17 cellular contexts compared by ENCODE assay signal in the genomic region with DNA sequence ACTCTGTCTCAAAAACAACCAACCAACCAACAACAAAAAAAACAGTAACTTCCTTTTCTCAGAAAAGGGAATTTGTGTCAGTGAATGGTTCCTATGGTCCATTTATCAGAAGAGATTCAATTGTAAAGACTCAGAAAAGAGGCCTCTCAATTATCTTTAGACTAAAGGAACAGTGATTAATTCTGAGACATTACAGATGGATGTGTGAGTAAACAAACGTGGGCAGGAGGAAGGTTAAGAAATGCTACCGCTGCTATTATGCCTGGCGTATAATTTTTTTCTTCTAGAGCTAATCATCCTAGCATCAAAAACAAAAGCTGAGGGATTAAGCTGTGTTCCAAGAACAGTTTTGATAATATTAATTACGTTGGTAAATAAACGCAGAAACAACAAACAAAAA. TPM values are rescaled to one million over a fixed set of nuclear protein-coding genes. Genes with fewer than 3 reads are reported as not detected.
A peak's percentile ranks its signal among the peaks of the same experiment; 100 is the strongest.
DNase-seq lines count a peak whose midpoint lies in the region; ATAC-seq and TF ChIP-seq lines count a peak whose summit lies in the region.
"Had no signal": no experiment of that assay in that cellular context is flagged by ENCODE, and none has a peak within 500 bp of the region (broad histone marks: within the 10 kb centered on the region; RNA-seq: fewer than 3 reads in every experiment).

No MANE protein-coding gene starts in this region.

- no peak overlapping the region for H3K4me2 ChIP-seq in GM23338

- H3K9me3 ChIP-seq in mucosa of descending colon, result no peaks in the 10 kb centered on the region

- H3K4me1 Mint-ChIP-seq in GM23338 (peaks cover 3% of the 10 kb centered on the region; the same call in 1 of the 3 replicates), type B pancreatic cell (ENCODE audit: unreplicated experiment) (no peaks in the 10 kb centered on the region)
- H3K4me1 Mint-ChIP-seq: CD14-positive monocyte had no signal

- H3K27me3 ChIP-seq in GM23338 (ENCODE audit: insufficient read depth), result no peaks in the 10 kb centered on the region

- H3K36me3 Mint-ChIP-seq in GM23338 (ENCODE audit: low read depth), result no peaks in the 10 kb centered on the region
- H3K36me3 Mint-ChIP-seq in type B pancreatic cell, result no peaks in the 10 kb centered on the region
- H3K36me3 Mint-ChIP-seq: CD14-positive monocyte had no signal

- no peak for DNase-seq in GM23338 (ENCODE audit: low spot score)
- DNase-seq in fibroblast of villous mesenchyme (ENCODE audit: low read depth), result peak; percentile 51
- no peak for DNase-seq in type B pancreatic cell (ENCODE audit: extremely low spot score, unreplicated experiment)
- DNase-seq in mucosa of descending colon, result no peak
- DNase-seq in inferior parietal cortex (ENCODE audit: extremely low spot score), result no peak
- DNase-seq: ACHN, AML-193, DMS79 treated with DMSO at 0.1 percent for 48 hours, H9, Kasumi-1, MM.1S, NCI-H1092, NCI-H2227 treated with DMSO at 0.1 percent for 48 hours, NCI-H510A treated with DMSO at 0.1 percent for 48 hours had no signal

- intact Hi-C loops in mucosa of descending colon (cut with DNase I, micrococcal nuclease), result no loop called here

- no peaks in the 10 kb centered on the region for H3K9me3 Mint-ChIP-seq in GM23338
- H3K9me3 Mint-ChIP-seq in type B pancreatic cell, result no peaks in the 10 kb centered on the region
- H3K9me3 Mint-ChIP-seq: H9 had no signal

- TF ChIP-seq CTCF in GM23338 (conservative IDR thresholded peaks at IDR 0.05; ENCODE audit: low read depth in 2 of 2) (no peak), VCaP (conservative IDR thresholded peaks at IDR 0.05) (no peak), fibroblast of villous mesenchyme (IDR thresholded peaks at IDR 0.05; ENCODE audit: insufficient read depth, low read depth, low read length) (no peak), type B pancreatic cell (conservative IDR thresholded peaks at IDR 0.05) (no peak), mucosa of descending colon (IDR thresholded peaks at IDR 0.05) (no peak)

- ATAC-seq in GM23338 (no peak), mucosa of descending colon (no peak), HG02938 (IDR thresholded peaks at IDR 0.05; ENCODE audit: unreplicated experiment) (no peak)

- peak overlapping the region; percentile 76 for H2AFZ ChIP-seq in GM23338

- no peak overlapping the region for H3K27ac ChIP-seq in GM23338 (ENCODE audit: low read depth)
- H3K27ac ChIP-seq in VCaP, result peak overlapping the region; percentile 58

- H3K27ac Mint-ChIP-seq in GM23338 (no peak overlapping the region), type B pancreatic cell (peak overlapping the region; percentile 46)
- H3K27ac Mint-ChIP-seq: CD14-positive monocyte, H9 had no signal

- no peaks in the 10 kb centered on the region for H3K9me2 ChIP-seq in GM23338 (ENCODE audit: insufficient read depth)

- H3K27me3 Mint-ChIP-seq in GM23338 (ENCODE audit: insufficient read depth, low read depth, poor library complexity), result peaks cover 5% of the 10 kb centered on the region
- no peaks in the 10 kb centered on the region for H3K27me3 Mint-ChIP-seq in type B pancreatic cell

- H3K4me3 ChIP-seq in GM23338 (no peak overlapping the region), fibroblast of villous mesenchyme (ENCODE audit: low read depth, low read length) (no peak overlapping the region), mucosa of descending colon (no peak overlapping the region)

- H3K4me3 Mint-ChIP-seq in GM23338 (no peak overlapping the region), type B pancreatic cell (no peak overlapping the region)
- H3K4me3 Mint-ChIP-seq: CD14-positive monocyte, H9 had no signal

- no peaks in the 10 kb centered on the region for H4K20me1 ChIP-seq in GM23338 (replicated peaks; ENCODE audit: insufficient read depth)

- H3K79me2 ChIP-seq in GM23338 (replicated peaks; ENCODE audit: insufficient read depth), result no peaks in the 10 kb centered on the region

- H3F3A ChIP-seq in GM23338 (replicated peaks; ENCODE audit: low read depth), result no peaks in the 10 kb centered on the region

- H3K36me3 ChIP-seq in GM23338 (ENCODE audit: insufficient read depth) (no peaks in the 10 kb centered on the region), mucosa of descending colon (ENCODE audit: low read depth) (no peaks in the 10 kb centered on the region)

- no peaks in the 10 kb centered on the region for H3K4me1 ChIP-seq in GM23338 (ENCODE audit: insufficient read depth)
- H3K4me1 ChIP-seq in mucosa of descending colon (ENCODE audit: low read depth), result no peaks in the 10 kb centered on the region

TF ChIP-seq in GM23338, 12 proteins besides CTCF, POLR2A, EP300 and RAD21 (continues in another document):
- TF ChIP-seq CREB1 (CRISPR knock-in tag; IDR thresholded peaks at IDR 0.05; ENCODE audit: low read depth) (no peak), EZH2phosphoT487 (IDR thresholded peaks at IDR 0.05; ENCODE audit: unreplicated experiment) (no peak), ZNF114 (CRISPR knock-in tag; IDR thresholded peaks at IDR 0.05) (no peak), JUNB (IDR thresholded peaks at IDR 0.05; ENCODE audit: unreplicated experiment) (no peak), EZH2 (IDR thresholded peaks at IDR 0.05; ENCODE audit: low read depth, unreplicated experiment) (no peak), POLR2AphosphoS5 (IDR thresholded peaks at IDR 0.05; ENCODE audit: low read depth) (no peak)
- TF ChIP-seq, protein P1, sequence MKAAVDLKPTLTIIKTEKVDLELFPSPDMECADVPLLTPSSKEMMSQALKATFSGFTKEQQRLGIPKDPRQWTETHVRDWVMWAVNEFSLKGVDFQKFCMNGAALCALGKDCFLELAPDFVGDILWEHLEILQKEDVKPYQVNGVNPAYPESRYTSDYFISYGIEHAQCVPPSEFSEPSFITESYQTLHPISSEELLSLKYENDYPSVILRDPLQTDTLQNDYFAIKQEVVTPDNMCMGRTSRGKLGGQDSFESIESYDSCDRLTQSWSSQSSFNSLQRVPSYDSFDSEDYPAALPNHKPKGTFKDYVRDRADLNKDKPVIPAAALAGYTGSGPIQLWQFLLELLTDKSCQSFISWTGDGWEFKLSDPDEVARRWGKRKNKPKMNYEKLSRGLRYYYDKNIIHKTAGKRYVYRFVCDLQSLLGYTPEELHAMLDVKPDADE (IDR thresholded peaks at IDR 0.05), result no peak
- TF ChIP-seq, protein P2, sequence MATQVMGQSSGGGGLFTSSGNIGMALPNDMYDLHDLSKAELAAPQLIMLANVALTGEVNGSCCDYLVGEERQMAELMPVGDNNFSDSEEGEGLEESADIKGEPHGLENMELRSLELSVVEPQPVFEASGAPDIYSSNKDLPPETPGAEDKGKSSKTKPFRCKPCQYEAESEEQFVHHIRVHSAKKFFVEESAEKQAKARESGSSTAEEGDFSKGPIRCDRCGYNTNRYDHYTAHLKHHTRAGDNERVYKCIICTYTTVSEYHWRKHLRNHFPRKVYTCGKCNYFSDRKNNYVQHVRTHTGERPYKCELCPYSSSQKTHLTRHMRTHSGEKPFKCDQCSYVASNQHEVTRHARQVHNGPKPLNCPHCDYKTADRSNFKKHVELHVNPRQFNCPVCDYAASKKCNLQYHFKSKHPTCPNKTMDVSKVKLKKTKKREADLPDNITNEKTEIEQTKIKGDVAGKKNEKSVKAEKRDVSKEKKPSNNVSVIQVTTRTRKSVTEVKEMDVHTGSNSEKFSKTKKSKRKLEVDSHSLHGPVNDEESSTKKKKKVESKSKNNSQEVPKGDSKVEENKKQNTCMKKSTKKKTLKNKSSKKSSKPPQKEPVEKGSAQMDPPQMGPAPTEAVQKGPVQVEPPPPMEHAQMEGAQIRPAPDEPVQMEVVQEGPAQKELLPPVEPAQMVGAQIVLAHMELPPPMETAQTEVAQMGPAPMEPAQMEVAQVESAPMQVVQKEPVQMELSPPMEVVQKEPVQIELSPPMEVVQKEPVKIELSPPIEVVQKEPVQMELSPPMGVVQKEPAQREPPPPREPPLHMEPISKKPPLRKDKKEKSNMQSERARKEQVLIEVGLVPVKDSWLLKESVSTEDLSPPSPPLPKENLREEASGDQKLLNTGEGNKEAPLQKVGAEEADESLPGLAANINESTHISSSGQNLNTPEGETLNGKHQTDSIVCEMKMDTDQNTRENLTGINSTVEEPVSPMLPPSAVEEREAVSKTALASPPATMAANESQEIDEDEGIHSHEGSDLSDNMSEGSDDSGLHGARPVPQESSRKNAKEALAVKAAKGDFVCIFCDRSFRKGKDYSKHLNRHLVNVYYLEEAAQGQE (IDR thresholded peaks at IDR 0.05; ENCODE audit: unreplicated experiment), result no peak

RNA-seq across cellular contexts. Expression of gene JMY, which starts 52.9 kb away (rescaled TPM):
- 15.9 and 18.4 TPM in 2 replicates for total RNA-seq in GM23338 (2014; rRNA removed; shearing (Covaris generic))
- polyA plus RNA-seq in GM23338 (2016; fragmentation: Nextera tagmentation; extraction: Ambion mirVana), result 6.1 and 6.2 TPM in 2 replicates
- total RNA-seq in fibroblast of villous mesenchyme, result 9.1 and 9.3 TPM in 2 replicates
- 11.6 and 13.0 TPM in 2 replicates for total RNA-seq in type B pancreatic cell (ENCODE audit: low replicate concordance)
- total RNA-seq in mucosa of descending colon, result 10 to 100 TPM in 1 of 3 donors, 1 to 10 TPM in 2; 6.4 to 55.9 (median 8.8) TPM
